8 cellular contexts compared by ENCODE assay signal in genomic region chr1:39214998-39215873, GRCh38. TPM values are rescaled to one million over a fixed set of nuclear protein-coding genes. Genes with fewer than 3 reads are reported as not detected.
DNase-seq lines count a peak whose midpoint lies in the region; ATAC-seq and TF ChIP-seq lines count a peak whose summit lies in the region.

No MANE protein-coding gene starts in this region.

- H3K27me3 Mint-ChIP-seq in activated CD8-positive, alpha-beta T cell treated with anti-CD3 and anti-CD28 coated beads, Interleukin-2, amount 10 ng/mL, durations not matched to agents 7 days and 5 days (ENCODE audit: low read depth) = no peaks in the 10 kb centered on the region

- H4K20me1 ChIP-seq in BLaER1 = peaks cover 51% of the 10 kb centered on the region

- peak overlapping the region; percentile 92 for H3K4me2 ChIP-seq in BLaER1

- H3K9me3 ChIP-seq in BLaER1 = peaks cover 8% of the 10 kb centered on the region; the same call in 1 of the 2 replicates
- H3K9me3 ChIP-seq in left ventricle myocardium inferior (replicated peaks) = no peaks in the 10 kb centered on the region

- H3K4me3 ChIP-seq in BLaER1 = peak overlapping the region; percentile 60
- H3K4me3 ChIP-seq in left ventricle myocardium inferior = peak overlapping the region; percentile 59

- peak overlapping the region; percentile 80 for H3K9ac ChIP-seq in BLaER1

- H3K4me1 ChIP-seq in BLaER1 = peaks cover 77% of the 10 kb centered on the region
- H3K4me1 ChIP-seq in left ventricle myocardium inferior = peaks cover 92% of the 10 kb centered on the region

- CTCF ChIA-PET in activated CD8-positive, alpha-beta T cell treated with anti-CD3 and anti-CD28 coated beads, Interleukin-2, amount 10 ng/mL, durations not matched to agents 7 days and 5 days (lab: Charles Lee) = interaction anchor here (0.9 to 22.8 kb wide), 13 partner anchors 10 to 196 kb away, joined by 3 to 540 read pairs (median 6); partner anchors contain the start of gene MACF1

- H3K27me3 ChIP-seq in BLaER1 = no peaks in the 10 kb centered on the region
- no peaks in the 10 kb centered on the region for H3K27me3 ChIP-seq in left ventricle myocardium inferior (ENCODE audit: low read depth)

- peaks cover 51% of the 10 kb centered on the region for H3K4me1 Mint-ChIP-seq in activated CD8-positive, alpha-beta T cell treated with anti-CD3 and anti-CD28 coated beads, Interleukin-2, amount 10 ng/mL, durations not matched to agents 7 days and 5 days (ENCODE audit: low read depth)

- POLR2A ChIA-PET in activated CD8-positive, alpha-beta T cell treated with anti-CD3 and anti-CD28 coated beads, Interleukin-2, amount 10 ng/mL, durations not matched to agents 7 days and 5 days (lab: Charles Lee) = interaction anchor here (0.6 to 6.6 kb wide), 7 partner anchors 10 to 360 kb away, joined by 3 to 117 read pairs (median 4); partner anchors contain the start of gene MACF1

- H3K4me3 Mint-ChIP-seq in activated CD8-positive, alpha-beta T cell treated with anti-CD3 and anti-CD28 coated beads, Interleukin-2, amount 10 ng/mL, durations not matched to agents 7 days and 5 days = peak overlapping the region; percentile 89

- H3K27ac Mint-ChIP-seq in activated CD8-positive, alpha-beta T cell treated with anti-CD3 and anti-CD28 coated beads, Interleukin-2, amount 10 ng/mL, durations not matched to agents 7 days and 5 days = peak overlapping the region; percentile 90

- H3K36me3 ChIP-seq in BLaER1 (peaks cover 26% of the 10 kb centered on the region; the same call in 1 of the 2 replicates), left ventricle myocardium inferior (no peaks in the 10 kb centered on the region)

- no peak for TF ChIP-seq CTCF in left ventricle myocardium inferior (IDR thresholded peaks at IDR 0.05; ENCODE audit: borderline replicate concordance)

- peak; percentile 69 for DNase-seq in activated CD8-positive, alpha-beta T cell treated with anti-CD3 and anti-CD28 coated beads, Interleukin-2, amount 10 ng/mL, durations not matched to agents 7 days and 5 days
- DNase-seq in left ventricle myocardium inferior (no peak), NCI-H128 (lab: John Stamatoyannopoulos, UW; ENCODE audit: unreplicated experiment) (no peak)
- DNase-seq in stimulated activated naive CD4-positive, alpha-beta T cell treated with Interleukin-2 at 50 U/mL for 16 hours (lab: John Stamatoyannopoulos, UW) = peak; percentile 22

- H3K27ac ChIP-seq in BLaER1 (peak overlapping the region; percentile 76), left ventricle myocardium inferior (replicated peaks) (peak overlapping the region; percentile 84)

- intact Hi-C loops in left ventricle myocardium inferior (cut with micrococcal nuclease) = no loop called here

- no peaks in the 10 kb centered on the region for H3K9me3 Mint-ChIP-seq in activated CD8-positive, alpha-beta T cell treated with anti-CD3 and anti-CD28 coated beads, Interleukin-2, amount 10 ng/mL, durations not matched to agents 7 days and 5 days (ENCODE audit: insufficient read depth)

- peak; percentile 64 for ATAC-seq in GM19351 (IDR thresholded peaks at IDR 0.05; ENCODE audit: unreplicated experiment)
- peak; percentile 53 for ATAC-seq in HG03571 (IDR thresholded peaks at IDR 0.05; ENCODE audit: unreplicated experiment)
- ATAC-seq in activated CD8-positive, alpha-beta T cell treated with anti-CD3 and anti-CD28 coated beads, Interleukin-2, amount 10 ng/mL, durations not matched to agents 7 days and 5 days = peak; percentile 78
- ATAC-seq in HG02571 (IDR thresholded peaks at IDR 0.05; ENCODE audit: unreplicated experiment) = no peak

- H3K36me3 Mint-ChIP-seq in activated CD8-positive, alpha-beta T cell treated with anti-CD3 and anti-CD28 coated beads, Interleukin-2, amount 10 ng/mL, durations not matched to agents 7 days and 5 days (ENCODE audit: low read depth) = peaks cover 38% of the 10 kb centered on the region

RNA-seq across cellular contexts. Expression of gene MACF1, which starts 10.7 kb away (rescaled TPM):
- 100 to 1,000 TPM; 353 to 366 TPM for total RNA-seq in activated CD8-positive, alpha-beta T cell treated with anti-CD3 and anti-CD28 coated beads, Interleukin-2, amount 10 ng/mL, durations not matched to agents 7 days and 5 days
- 181 TPM for total RNA-seq in left ventricle myocardium inferior

Comparison
In these comparisons a context has a peak if more than half of its experiments do, and no peak if none do; other contexts are left out.
1. DNase-seq: peak in activated CD8-positive, alpha-beta T cell treated with anti-CD3 and anti-CD28 coated beads, Interleukin-2, amount 10 ng/mL, durations not matched to agents 7 days and 5 days (single experiment) and stimulated activated naive CD4-positive, alpha-beta T cell treated with Interleukin-2 at 50 U/mL for 16 hours (single experiment); none in left ventricle myocardium inferior (single experiment) and NCI-H128 (single experiment).